Comparison of ENCODE assay signal across 8 cellular contexts in the genomic region with DNA sequence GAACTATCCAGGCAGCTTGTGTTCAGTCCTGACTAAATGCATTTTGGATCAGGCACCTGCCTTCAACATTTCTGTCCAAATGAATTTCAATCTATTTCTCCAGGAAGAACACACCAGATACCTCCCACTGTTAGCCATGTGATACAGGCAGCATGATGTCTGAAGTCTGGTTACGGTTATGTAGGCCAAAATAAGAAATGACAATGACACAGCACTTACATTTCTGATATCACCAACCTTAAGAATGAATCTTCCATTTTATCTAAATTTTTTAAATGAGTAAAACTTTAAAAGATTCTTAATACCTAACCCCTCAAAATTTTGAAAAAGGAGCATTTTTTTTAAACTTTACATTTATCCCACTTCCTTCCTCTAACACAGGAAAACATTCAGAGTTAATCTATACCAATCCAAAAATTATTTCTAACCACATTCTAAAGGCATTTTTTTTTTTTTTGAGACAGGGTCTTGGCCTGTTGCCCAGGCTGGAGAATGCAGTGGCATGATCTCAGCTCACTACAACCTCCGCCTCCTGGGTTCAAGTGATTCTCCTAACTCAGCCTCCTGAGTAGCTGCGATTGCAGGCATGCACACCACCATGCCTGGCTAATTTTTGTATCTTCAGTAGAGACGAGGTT. TPM values are rescaled to one million over a fixed set of nuclear protein-coding genes. Genes with fewer than 3 reads are reported as not detected.
A peak's percentile ranks its signal among the peaks of the same experiment; 100 is the strongest.
DNase-seq lines count a peak whose midpoint lies in the region; TF ChIP-seq lines count a peak whose summit lies in the region.

A gene with protein sequence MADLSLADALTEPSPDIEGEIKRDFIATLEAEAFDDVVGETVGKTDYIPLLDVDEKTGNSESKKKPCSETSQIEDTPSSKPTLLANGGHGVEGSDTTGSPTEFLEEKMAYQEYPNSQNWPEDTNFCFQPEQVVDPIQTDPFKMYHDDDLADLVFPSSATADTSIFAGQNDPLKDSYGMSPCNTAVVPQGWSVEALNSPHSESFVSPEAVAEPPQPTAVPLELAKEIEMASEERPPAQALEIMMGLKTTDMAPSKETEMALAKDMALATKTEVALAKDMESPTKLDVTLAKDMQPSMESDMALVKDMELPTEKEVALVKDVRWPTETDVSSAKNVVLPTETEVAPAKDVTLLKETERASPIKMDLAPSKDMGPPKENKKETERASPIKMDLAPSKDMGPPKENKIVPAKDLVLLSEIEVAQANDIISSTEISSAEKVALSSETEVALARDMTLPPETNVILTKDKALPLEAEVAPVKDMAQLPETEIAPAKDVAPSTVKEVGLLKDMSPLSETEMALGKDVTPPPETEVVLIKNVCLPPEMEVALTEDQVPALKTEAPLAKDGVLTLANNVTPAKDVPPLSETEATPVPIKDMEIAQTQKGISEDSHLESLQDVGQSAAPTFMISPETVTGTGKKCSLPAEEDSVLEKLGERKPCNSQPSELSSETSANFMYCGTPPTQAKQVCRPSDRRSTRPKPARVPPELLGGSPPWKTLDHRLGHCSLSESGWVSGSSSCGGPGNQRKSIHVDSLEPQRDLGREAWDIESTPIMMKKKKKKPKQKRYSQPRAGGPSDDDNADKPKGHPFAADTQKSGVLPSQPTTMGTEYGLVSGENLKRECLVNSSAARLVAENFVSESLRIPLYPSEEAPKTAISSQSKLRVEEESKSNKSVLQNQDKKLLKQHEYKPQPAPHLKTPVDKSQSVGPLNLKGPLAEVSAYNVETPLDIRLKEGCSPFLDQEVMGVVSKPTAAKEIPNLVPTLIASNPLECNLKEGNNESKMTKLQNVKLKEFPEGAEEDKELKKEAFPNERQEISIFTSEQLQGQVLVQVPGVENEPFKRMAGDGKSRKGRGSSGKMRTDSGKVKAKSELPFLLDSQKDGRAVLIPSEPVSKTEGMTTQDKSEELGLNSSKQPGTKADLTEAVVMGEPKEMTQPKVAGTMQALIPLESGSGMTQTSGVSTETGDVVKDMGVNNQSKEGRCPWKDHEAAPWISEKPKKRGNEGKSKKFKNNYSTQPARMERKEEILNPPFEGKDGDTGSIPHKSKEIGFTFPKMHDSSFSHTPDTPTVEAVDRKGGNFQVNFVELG (N-terminal part only) (minus strand): TSS at position 81 of the 638 bp plus-strand sequence. CDS start 17,556 bp downstream, outside the sequence.

- H3K4me1 Mint-ChIP-seq in nephron progenitor cell: peaks cover 43% of the 10 kb centered on the region

- H3K4me3 ChIP-seq in SK-N-MC (peak within 1 kb of the TSS; percentile 55), esophagus (ENCODE audit: low read depth in 1 of 2, low read length in 2 of 2) (no peak within 1 kb of the TSS)

- H3K27ac ChIP-seq in SK-N-MC (peak within 1 kb of the TSS; percentile 96), esophagus (ENCODE audit: low read depth in 2 of 2, low read length in 1 of 2) (peak within 1 kb of the TSS in 1 of 2 donors; percentile 28)

- H3K36me3 ChIP-seq in SK-N-MC (ENCODE audit: insufficient read depth, low read length) (peaks cover 3% of the 10 kb centered on the region; the same call in 1 of the 2 replicates), esophagus (ENCODE audit: control insufficient read depth in 2 of 2, insufficient read depth in 2 of 2, low read length in 1 of 2) (peaks cover 0 to 2% of the 10 kb centered on the region in 2 donors)

- 64 to 67% methylated on average over 4 of the region's 4 CpGs for WGBS in esophagus, 2 donors

- no peak for TF ChIP-seq CTCF in nephron progenitor cell (IDR thresholded peaks at IDR 0.05)

- no peaks in the 10 kb centered on the region for H3K9me3 ChIP-seq in SK-N-MC (ENCODE audit: low read depth, low read length)
- H3K9me3 ChIP-seq in esophagus (ENCODE audit: control insufficient read depth in 2 of 2, insufficient read depth in 1 of 2, low read depth in 1 of 2, low read length in 1 of 2): no peaks in the 10 kb centered on the region

- peak within 1 kb of the TSS; percentile 69 for H3K27ac Mint-ChIP-seq in nephron progenitor cell

- peak within 1 kb of the TSS; percentile 35 for H3K9ac ChIP-seq in SK-N-MC (ENCODE audit: insufficient read length)

- peaks cover 29% of the 10 kb centered on the region for H3K36me3 Mint-ChIP-seq in nephron progenitor cell (ENCODE audit: low read depth)

- H3K4me1 ChIP-seq in esophagus (ENCODE audit: control insufficient read depth in 2 of 2, insufficient read depth in 2 of 2, low read length in 1 of 2): no peaks in the 10 kb centered on the region

- H3K27me3 Mint-ChIP-seq in nephron progenitor cell (ENCODE audit: low read depth, poor library complexity): no peaks in the 10 kb centered on the region

- H3K27me3 ChIP-seq in esophagus (ENCODE audit: control insufficient read depth in 1 of 2, insufficient read depth in 2 of 2, low read length in 2 of 2): no peaks in the 10 kb centered on the region

- no peak within 1 kb of the TSS for H3K4me3 Mint-ChIP-seq in nephron progenitor cell

- no peaks in the 10 kb centered on the region for H3K9me3 Mint-ChIP-seq in nephron progenitor cell

- peak; percentile 64 for DNase-seq in EH (ENCODE audit: low read depth)
- peak; percentile 37 for DNase-seq in SK-N-MC (ENCODE audit: low read depth, low spot score)
- DNase-seq in nephron progenitor cell: no peak
- no peak for DNase-seq in retina
- no peak for DNase-seq in DMS79 treated with DMSO at 0.1 percent for 48 hours (lab: John Stamatoyannopoulos, UW)
- DNase-seq in NCI-H2171 treated with DMSO at 0.1 percent for 48 hours (lab: John Stamatoyannopoulos, UW): no peak
- no peak for DNase-seq in effector CD8-positive, alpha-beta T cell (lab: John Stamatoyannopoulos, UW)

RNA-seq across cellular contexts. Expression of the gene that starts here (rescaled TPM):
- polyA plus RNA-seq in esophagus: 10 to 100 TPM; 48.8 to 60.4 TPM

Comparison
In these comparisons a context has a peak if more than half of its experiments do, and no peak if none do; other contexts are left out.
1. DNase-seq: peak in EH (single experiment) and SK-N-MC (single experiment); none in nephron progenitor cell (single experiment), retina (single experiment), DMS79 treated with DMSO at 0.1 percent for 48 hours (single experiment), NCI-H2171 treated with DMSO at 0.1 percent for 48 hours (single experiment) and effector CD8-positive, alpha-beta T cell (single experiment).